In genomic region chr11:10476927-10477689, GRCh38 we compare ENCODE assay signal across 15 cellular contexts. TPM values are rescaled to one million over a fixed set of nuclear protein-coding genes. Genes with fewer than 3 reads are reported as not detected.
A peak's percentile ranks its signal among the peaks of the same experiment; 100 is the strongest.
DNase-seq lines count a peak whose midpoint lies in the region; ATAC-seq and TF ChIP-seq lines count a peak whose summit lies in the region.
"Had no signal": no experiment of that assay in that cellular context is flagged by ENCODE, and none has a peak within 500 bp of the region (broad histone marks: within the 10 kb centered on the region; RNA-seq: fewer than 3 reads in every experiment).

No MANE protein-coding gene starts in this region.

- H3K36me3 ChIP-seq in Panc1 (ENCODE audit: control insufficient read depth, insufficient read depth, low read length) (no peaks in the 10 kb centered on the region), lower lobe of right lung (peaks cover 11% of the 10 kb centered on the region), thyroid gland (no peaks in the 10 kb centered on the region), esophagus muscularis mucosa (no peaks in the 10 kb centered on the region)
- H3K36me3 ChIP-seq: SJSA1 had no signal

- POLR2A ChIA-PET in Panc1 (lab: Charles Lee), result interaction anchor here (1.0 kb wide), 1 partner anchor 196 kb away, joined by 3 read pairs; no protein-coding TSS in a partner anchor

- 81% methylated on average over 5 of the region's 5 CpGs for WGBS in right cardiac atrium
- 65 to 69% methylated on average over 5 of the region's 5 CpGs for WGBS in thyroid gland, 2 donors
- WGBS in esophagus muscularis mucosa, result 82% methylated on average over 5 of the region's 5 CpGs

- H3K4me1 ChIP-seq in right cardiac atrium (ENCODE audit: control insufficient read depth, insufficient read depth, low read length), result no peaks in the 10 kb centered on the region
- H3K4me1 ChIP-seq in Panc1 (ENCODE audit: control insufficient read depth, insufficient read depth, low read length), result no peaks in the 10 kb centered on the region
- no peaks in the 10 kb centered on the region for H3K4me1 ChIP-seq in lower lobe of right lung
- no peaks in the 10 kb centered on the region for H3K4me1 ChIP-seq in thyroid gland
- peaks cover 0 to 12% (median 4%) of the 10 kb centered on the region in 4 donors for H3K4me1 ChIP-seq in esophagus muscularis mucosa
- H3K4me1 ChIP-seq: SJSA1 had no signal

- no peak for TF ChIP-seq CTCF in Panc1 (IDR thresholded peaks at IDR 0.05)
- no peak for TF ChIP-seq CTCF in lower lobe of right lung (IDR thresholded peaks at IDR 0.05)
- no peak for TF ChIP-seq CTCF in thyroid gland (IDR thresholded peaks at IDR 0.05)
- no peak for TF ChIP-seq CTCF in esophagus muscularis mucosa (IDR thresholded peaks at IDR 0.05)

- H3K4me3 ChIP-seq in right cardiac atrium (ENCODE audit: low read length), result no peak overlapping the region
- no peak overlapping the region for H3K4me3 ChIP-seq in Panc1 (ENCODE audit: low read depth in 2 of 2, low read length in 2 of 2)
- no peak overlapping the region for H3K4me3 ChIP-seq in lower lobe of right lung
- H3K4me3 ChIP-seq in thyroid gland (replicated peaks in 1 of 3), result no peak overlapping the region
- H3K4me3 ChIP-seq in esophagus muscularis mucosa, result no peak overlapping the region
- H3K4me3 ChIP-seq: heart right ventricle, psoas muscle, SJSA1 had no signal

- in situ Hi-C loops in Panc1 (cut with HindIII; ENCODE audit: low pct_unique_long_range_greater_than_20kb, low sequenced_read_pairs), result no loop called here

- no TSS peak for BruUV-seq in Panc1 (replicated peaks; lab: Mats Ljungman, UMichigan)

- no peak for ATAC-seq in right cardiac atrium
- ATAC-seq in Panc1, result 0 out of 2 replicates have a peak, but pooled peaks have one; percentile 26
- peak in 1 of 2 donors; percentile 9 for ATAC-seq in lower lobe of right lung
- ATAC-seq: heart right ventricle had no signal

- no peak for TF ChIP-seq EP300 in esophagus muscularis mucosa (IDR thresholded peaks at IDR 0.05)

- TF ChIP-seq POLR2A in thyroid gland (IDR thresholded peaks at IDR 0.05), result no peak
- TF ChIP-seq POLR2A in esophagus muscularis mucosa (IDR thresholded peaks at IDR 0.05; ENCODE audit: low read depth), result no peak

- intact Hi-C loops in cardiac septum (cut with DNase I), result no loop called here
- intact Hi-C loops in right cardiac atrium (cut with DNase I), result no loop called here
- intact Hi-C loops in Panc1 (cut with micrococcal nuclease; ENCODE audit: unreplicated experiment), result no loop called here
- intact Hi-C loops in lower lobe of right lung (cut with DNase I), result no loop called here
- intact Hi-C loops in thyroid gland (cut with DNase I), result no loop called here
- intact Hi-C loops in esophagus muscularis mucosa (cut with DNase I), result no loop called here

- CTCF ChIA-PET in Panc1 (lab: Charles Lee), result no interaction called here

- H3K27me3 ChIP-seq in right cardiac atrium (ENCODE audit: control insufficient read depth, insufficient read depth) (no peaks in the 10 kb centered on the region), Panc1 (ENCODE audit: control insufficient read depth, insufficient read depth, low read length) (no peaks in the 10 kb centered on the region), lower lobe of right lung (ENCODE audit: low read depth) (no peaks in the 10 kb centered on the region), thyroid gland (no peaks in the 10 kb centered on the region), esophagus muscularis mucosa (no peaks in the 10 kb centered on the region)
- H3K27me3 ChIP-seq: heart right ventricle, SJSA1 had no signal

- H3K9me3 ChIP-seq in right cardiac atrium (ENCODE audit: control insufficient read depth, low read length), result no peaks in the 10 kb centered on the region
- no peaks in the 10 kb centered on the region for H3K9me3 ChIP-seq in Panc1 (ENCODE audit: control insufficient read depth, insufficient read depth, low read depth, low read length)
- H3K9me3 ChIP-seq in lower lobe of right lung, result no peaks in the 10 kb centered on the region
- H3K9me3 ChIP-seq in thyroid gland, result no peaks in the 10 kb centered on the region
- H3K9me3 ChIP-seq in esophagus muscularis mucosa, result no peaks in the 10 kb centered on the region
- H3K9me3 ChIP-seq: psoas muscle, SJSA1 had no signal

- no peak overlapping the region for H3K27ac ChIP-seq in right cardiac atrium (ENCODE audit: low read length)
- H3K27ac ChIP-seq in Panc1 (ENCODE audit: low read length), result no peak overlapping the region
- no peak overlapping the region for H3K27ac ChIP-seq in lower lobe of right lung
- H3K27ac ChIP-seq in thyroid gland, result no peak overlapping the region
- H3K27ac ChIP-seq in esophagus muscularis mucosa (replicated peaks in 1 of 4), result no peak overlapping the region
- H3K27ac ChIP-seq: heart right ventricle, psoas muscle, SJSA1 had no signal

- DNase-seq in cardiac septum (ENCODE audit: low spot score) (peak; percentile 83), right cardiac atrium (no peak), Panc1 (ENCODE audit: low read depth, low spot score) (no peak), lower lobe of right lung (peak; percentile 60), thyroid gland (peak; percentile 38 to 54), esophagus muscularis mucosa (ENCODE audit: extremely low spot score) (no peak), DMS153 treated with DMSO at 0.1 percent for 48 hours (lab: John Stamatoyannopoulos, UW; ENCODE audit: unreplicated experiment) (no peak)
- DNase-seq: activated CD4-positive, alpha-beta T cell treated with anti-CD3 and anti-CD28 coated beads, Interleukin-2, amount 50 U/mL, for 4 hours; DND-41; heart right ventricle; KG1; kidney glomerular epithelial cell; psoas muscle; stimulated activated CD4-positive, alpha-beta T cell treated with anti-CD3 and anti-CD28 coated beads, Interleukin-12 subunit alpha, Interleukin-12 subunit beta, amount 100 ng/mL, for 4 hours had no signal

RNA-seq across cellular contexts. Expression of gene AMPD3, which starts 22.0 kb away (rescaled TPM):
- total RNA-seq in cardiac septum, result 3.4 TPM
- 10 to 100 TPM in 1 of 4 donors, 1 to 10 TPM in 3; 4.4 to 10.8 (median 8.2) TPM for total RNA-seq in right cardiac atrium
- polyA plus RNA-seq in right cardiac atrium, result 3.5 TPM
- 12.5 TPM for total RNA-seq in Panc1 (2021; ENCODE audit: unreplicated experiment)
- polyA plus RNA-seq in Panc1 (2012; ENCODE audit: insufficient read length), result 8.9 TPM
- total RNA-seq in lower lobe of right lung, result 9.8 TPM
- total RNA-seq in thyroid gland, result 10 to 100 TPM in 2 of 4 donors, 1 to 10 TPM in 2; 3.8 to 13.0 (median 7.6) TPM
- 1 to 10 TPM; 3.8 to 7.5 (median 5.1) TPM for total RNA-seq in esophagus muscularis mucosa

Comparison
In these comparisons a context has a peak if more than half of its experiments do, and no peak if none do; other contexts are left out.
1. DNase-seq: peak in cardiac septum (single experiment), lower lobe of right lung (single experiment) and thyroid gland (2 of 2); none in right cardiac atrium (0 of 3), Panc1 (single experiment), esophagus muscularis mucosa (single experiment) and DMS153 treated with DMSO at 0.1 percent for 48 hours (single experiment).